In the genomic region with DNA sequence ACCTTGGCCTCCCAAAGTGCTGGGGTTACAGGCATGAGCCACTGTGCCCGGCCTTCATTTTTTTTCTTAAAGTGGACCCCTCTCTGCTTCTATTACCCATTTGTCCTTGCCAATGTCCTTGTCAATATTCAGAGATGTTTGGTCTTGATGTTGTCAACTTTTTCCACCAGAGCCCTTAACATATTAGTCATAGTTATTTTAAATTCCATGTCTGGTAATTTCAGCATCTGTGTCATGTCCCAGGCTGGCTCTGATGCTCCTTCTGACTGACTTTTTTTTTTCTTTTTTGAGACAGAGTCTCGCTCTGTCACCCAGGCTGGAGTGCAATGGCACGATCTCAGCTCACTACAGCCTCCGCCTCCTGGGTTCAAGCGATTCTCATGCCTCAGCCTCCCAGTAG, we compare ENCODE assay signal across 8 cellular contexts. TPM values are rescaled to one million over a fixed set of nuclear protein-coding genes. Genes with fewer than 3 reads are reported as not detected.
"Had no signal": no experiment of that assay in that cellular context is flagged by ENCODE, and none has a peak within 500 bp of the region (broad histone marks: within the 10 kb centered on the region; RNA-seq: fewer than 3 reads in every experiment).

No MANE protein-coding gene starts in this region.

RNA-seq across cellular contexts. Expression of a gene that starts 2.2 kb away (rescaled TPM):
- total RNA-seq: activated B cell treated with CpG ODN at 0.5 μM for 24 hours; activated CD4-positive, alpha-beta T cell treated with anti-CD3 and anti-CD28 coated beads, Interleukin-2, amount 10 ng/mL, durations not matched to agents 24 days and 14 days; activated CD8-positive, alpha-beta memory T cell treated with anti-CD3 and anti-CD28 coated beads for 36 hours; activated T-cell treated with anti-CD3 and anti-CD28 coated beads, Interleukin-2, amount 50 U/mL, for 4 hours; activated T-helper 1 cell treated with anti-CD3 and anti-CD28 coated beads, Interleukin-12 subunit alpha, Interleukin-12 subunit beta, Interleukin-2, Interleukin-4 antibody, amounts not matched to agents 30 ng/mL and 10 ng/mL and 1 ng/mL, durations not matched to agents 14 hours and 24 hours and 36 hours; T-helper 2 cell treated with Interferon-gamma antibody and Interleukin-4, amounts not matched to agents 100 ng/mL and 5 ng/mL, for 36 hours had no signal

RNA-seq across cellular contexts. Expression of a gene that starts 41.3 kb away (rescaled TPM):
- total RNA-seq: activated B cell treated with CpG ODN at 0.5 μM for 24 hours; activated T-helper 1 cell treated with anti-CD3 and anti-CD28 coated beads, Interleukin-12 subunit alpha, Interleukin-12 subunit beta, Interleukin-2, Interleukin-4 antibody, amounts not matched to agents 30 ng/mL and 10 ng/mL and 1 ng/mL, durations not matched to agents 14 hours and 24 hours and 36 hours; bronchial epithelial cell; T-helper 1 cell treated with Interleukin-12 subunit alpha and Interleukin-12 subunit beta and Interleukin-4 antibody, amounts not matched to agents 30 ng/mL and 1 ng/mL, for 36 hours had no signal
